20 cellular contexts compared by ENCODE assay signal in genomic region chr3:156837130-156837529, GRCh38. TPM values are rescaled to one million over a fixed set of nuclear protein-coding genes. Genes with fewer than 3 reads are reported as not detected.
DNase-seq lines count a peak whose midpoint lies in the region; ATAC-seq and TF ChIP-seq lines count a peak whose summit lies in the region.
"Had no signal": no experiment of that assay in that cellular context is flagged by ENCODE, and none has a peak within 500 bp of the region (broad histone marks: within the 10 kb centered on the region; RNA-seq: fewer than 3 reads in every experiment).

No MANE protein-coding gene starts in this region.

- no peak overlapping the region for H2AFZ ChIP-seq in osteoblast (ENCODE audit: low read length)

- TF ChIP-seq CTCF in epithelial cell of esophagus (IDR thresholded peaks at IDR 0.05; ENCODE audit: insufficient read depth, low read depth, low read length, missing control alignments), result no peak
- TF ChIP-seq CTCF in osteoblast (IDR thresholded peaks at IDR 0.05; ENCODE audit: extremely low read depth, low read depth, low read length), result no peak

- no peaks in the 10 kb centered on the region for H3K9me3 ChIP-seq in osteoblast (ENCODE audit: low read depth, low read length)
- H3K9me3 ChIP-seq: gastroesophageal sphincter, sigmoid colon, thoracic aorta had no signal

- H3K4me1 ChIP-seq in osteoblast (ENCODE audit: insufficient read depth, low read length), result no peaks in the 10 kb centered on the region
- H3K4me1 ChIP-seq: gastroesophageal sphincter, sigmoid colon had no signal

- H3K36me3 ChIP-seq in osteoblast (ENCODE audit: insufficient read depth, low read length), result no peaks in the 10 kb centered on the region
- H3K36me3 ChIP-seq: gastroesophageal sphincter, sigmoid colon, thoracic aorta had no signal

- no peak overlapping the region for H3K27ac ChIP-seq in osteoblast (ENCODE audit: low read depth, low read length)
- H3K27ac ChIP-seq: gastroesophageal sphincter, sigmoid colon, thoracic aorta had no signal

- ATAC-seq in GM21786 (IDR thresholded peaks at IDR 0.05; ENCODE audit: unreplicated experiment), result no peak
- ATAC-seq: gastroesophageal sphincter; Right ventricle myocardium inferior; stimulated activated memory B cell treated with anti-CD40 and anti-IgM and Interleukin-4, amounts not matched to agents 10 μg/mL and 1 μg/mL and 100 μg/mL, for 72 hours had no signal

- no peaks in the 10 kb centered on the region for H3K27me3 ChIP-seq in osteoblast (ENCODE audit: insufficient read depth, low read length)
- H3K27me3 ChIP-seq: gastroesophageal sphincter, sigmoid colon had no signal

- DNase-seq in EH (ENCODE audit: low read depth) (peak; percentile 88), M059J (ENCODE audit: low read depth) (peak; percentile 75), epithelial cell of esophagus (ENCODE audit: low read depth) (peak; percentile 63), osteoblast (ENCODE audit: insufficient read length, low spot score, missing footprints) (peak; percentile 54), HuH-7 (ENCODE audit: low spot score) (no peak), activated T-cell treated with anti-CD3 and anti-CD28 coated beads for 4 hours (no peak)
- DNase-seq: activated CD4-positive, alpha-beta T cell treated with anti-CD3 and anti-CD28 coated beads, Interleukin-2, amount 10 ng/mL, durations not matched to agents 24 days and 14 days; CD4-positive, alpha-beta memory T cell; DMS53; H7; NCI-H1105 treated with DMSO at 0.1 percent for 48 hours; NCI-H2081; nephron progenitor cell; NK-92 treated with Interleukin-12 subunit alpha and Interleukin-12 subunit beta, amount 100 ng/mL, for 24 hours; sigmoid colon had no signal

- H3K79me2 ChIP-seq in osteoblast (ENCODE audit: insufficient read depth, low read length), result no peaks in the 10 kb centered on the region

- no peak overlapping the region for H3K4me2 ChIP-seq in osteoblast (ENCODE audit: insufficient read depth, low read length)

- no peak overlapping the region for H3K4me3 ChIP-seq in epithelial cell of esophagus (ENCODE audit: low read length)
- H3K4me3 ChIP-seq in osteoblast (ENCODE audit: insufficient read depth, low read length), result no peak overlapping the region
- H3K4me3 ChIP-seq: gastroesophageal sphincter, sigmoid colon, thoracic aorta had no signal

- no peaks in the 10 kb centered on the region for H4K20me1 ChIP-seq in osteoblast (ENCODE audit: insufficient read depth, low read length)

RNA-seq across cellular contexts. Expression of gene LEKR1, which starts 11.0 kb away (rescaled TPM):
- total RNA-seq in M059J (2014; rRNA removed; shearing (Covaris generic)), result 0.94 and 1.6 TPM in 2 replicates
- total RNA-seq in osteoblast, result 0.36 and 1.5 TPM in 2 replicates

Comparison
In these comparisons a context has a peak if more than half of its experiments do, and no peak if none do; other contexts are left out.
1. DNase-seq: peak in EH (single experiment), M059J (single experiment), epithelial cell of esophagus (single experiment) and osteoblast (single experiment); none in HuH-7 (single experiment) and activated T-cell treated with anti-CD3 and anti-CD28 coated beads for 4 hours (single experiment).